ENCODE assay signal across 22 cellular contexts in the genomic region with DNA sequence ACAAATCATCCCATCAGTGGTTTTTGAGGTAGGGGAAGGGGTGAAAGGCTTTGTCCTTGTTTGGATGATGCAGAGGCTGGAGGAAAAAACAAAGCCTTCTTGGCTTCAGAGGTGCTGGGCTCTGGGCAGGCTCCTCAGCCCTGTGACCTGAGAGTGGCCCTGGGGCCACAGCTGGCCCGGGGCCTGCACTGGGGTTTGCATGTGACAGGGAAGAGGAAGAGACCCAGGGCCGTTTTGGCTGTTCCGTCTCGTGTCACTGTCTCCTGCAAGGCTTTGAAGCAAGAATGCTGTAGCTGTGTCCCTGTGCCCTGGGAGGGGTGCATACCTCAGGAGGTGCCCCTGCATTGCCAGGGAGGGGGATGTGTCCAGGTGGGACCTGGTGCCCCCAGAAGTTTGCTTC. TPM values are rescaled to one million over a fixed set of nuclear protein-coding genes. Genes with fewer than 3 reads are reported as not detected.
"Had no signal": no experiment of that assay in that cellular context is flagged by ENCODE, and none has a peak within 500 bp of the region (broad histone marks: within the 10 kb centered on the region; RNA-seq: fewer than 3 reads in every experiment).

No MANE protein-coding gene starts in this region.

- H3K4me1 ChIP-seq: ascending aorta, gastroesophageal sphincter, heart left ventricle, suprapubic skin had no signal

- H3K27me3 ChIP-seq: ascending aorta, suprapubic skin had no signal

- FAIRE-seq: TTC549 had no signal

- H3K36me3 ChIP-seq: ascending aorta, gastroesophageal sphincter, heart left ventricle, prostate gland, suprapubic skin had no signal

- H3K9me3 ChIP-seq: ascending aorta, gastroesophageal sphincter, prostate gland, suprapubic skin had no signal

- ATAC-seq: activated CD4-positive, alpha-beta T cell treated with anti-CD3 and anti-CD28 coated beads for 36 hours; gastroesophageal sphincter; left cardiac atrium; stimulated activated naive CD8-positive, alpha-beta T cell treated with anti-CD3 and anti-CD28 coated beads, Interleukin-15, amount 100 ng/mL, for 72 hours had no signal

- H3K27ac ChIP-seq: ascending aorta, coronary artery, gastroesophageal sphincter, heart left ventricle, prostate gland, skin epidermis, suprapubic skin had no signal

- DNase-seq: activated CD4-positive, alpha-beta T cell treated with anti-CD3 and anti-CD28 coated beads for 36 hours; activated CD4-positive, alpha-beta T cell treated with anti-CD3 and anti-CD28 coated beads, Interleukin-2, amount 50 U/mL, for 48 hours; activated gamma-delta T cell; erythroblast; heart left ventricle; immature natural killer cell; left cardiac atrium; occipital lobe; right cardiac atrium; stimulated activated CD4-positive, alpha-beta T cell treated with anti-CD3 and anti-CD28 coated beads, Interleukin-15, amount 100 ng/mL, for 24 hours; stimulated activated CD4-positive, alpha-beta T cell treated with anti-CD3 and anti-CD28 coated beads, Interleukin-2, amount 100 ng/mL, for 48 hours; stimulated activated naive CD8-positive, alpha-beta T cell treated with anti-CD3 and anti-CD28 coated beads, Interleukin-15, amount 100 ng/mL, for 72 hours; SW 1271; trophoblast cell had no signal

- H3K4me3 ChIP-seq: ascending aorta, coronary artery, gastroesophageal sphincter, heart left ventricle, lung, prostate gland, skin epidermis, suprapubic skin had no signal

RNA-seq across cellular contexts. Expression of a gene that starts 12.6 kb away (rescaled TPM):
- total RNA-seq: ascending aorta had no signal
